In the genomic region with DNA sequence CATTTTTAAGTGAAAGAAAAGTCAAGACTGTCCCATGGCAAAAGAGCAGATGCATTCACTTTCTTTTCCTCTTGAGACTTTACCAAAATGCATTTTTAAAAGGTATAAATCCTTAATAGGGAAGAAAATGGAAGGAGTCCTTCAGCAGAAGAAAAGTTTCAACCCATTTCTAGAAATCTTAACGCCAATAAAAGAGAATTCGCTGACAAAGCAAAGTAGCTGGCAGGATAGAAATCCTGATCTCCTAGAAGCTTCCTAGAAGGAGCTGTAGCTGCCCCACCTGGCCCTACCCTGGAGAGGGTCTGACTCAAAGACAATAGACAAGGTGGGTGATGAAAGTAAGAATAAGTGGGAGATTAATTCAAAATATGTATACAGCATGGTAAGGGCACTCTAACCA, we compare ENCODE assay signal across 18 cellular contexts.
DNase-seq lines count a peak whose midpoint lies in the region; ATAC-seq, FAIRE-seq and TF ChIP-seq lines count a peak whose summit lies in the region.
"Had no signal": no experiment of that assay in that cellular context is flagged by ENCODE, and none has a peak within 500 bp of the region (broad histone marks: within the 10 kb centered on the region; RNA-seq: fewer than 3 reads in every experiment).

No MANE protein-coding gene starts in this region.

- H2AK5ac ChIP-seq in IMR-90 (ENCODE audit: low read depth, low read length) (no peak overlapping the region), H1 (ENCODE audit: low read depth, low read length) (no peak overlapping the region)

- H4K5ac ChIP-seq in IMR-90 (ENCODE audit: low read depth, low read length) (no peak overlapping the region; the same call in 1 of the 2 replicates), H1 (ENCODE audit: insufficient read length, low read depth, low read length) (no peak overlapping the region)

- H3K4me2 ChIP-seq in A549 (no peak overlapping the region), IMR-90 (ENCODE audit: low read depth, low read length) (no peak overlapping the region), H1 (ENCODE audit: insufficient read depth in 1 of 2, low read depth in 2 of 2, low read length in 2 of 2) (no peak overlapping the region)

- intact Hi-C loops in IMR-90 (cut with micrococcal nuclease): no loop called here
- intact Hi-C loops in CD4-positive, alpha-beta memory T cell (cut with micrococcal nuclease): no loop called here

- H3K9me1 ChIP-seq in IMR-90 (ENCODE audit: insufficient read depth, low read length): peaks cover 11% of the 10 kb centered on the region

- CTCF ChIA-PET in A549 (lab: Yijun Ruan, JAX): interaction anchor here (1.2 to 3.0 kb wide), 4 partner anchors 10 to 184 kb away, joined by 3 to 11 read pairs (median 8); no protein-coding TSS in a partner anchor
- CTCF ChIA-PET in IMR-90 (lab: Yijun Ruan, JAX): no interaction called here
- CTCF ChIA-PET in H1 (lab: Charles Lee; ENCODE audit: partially characterized antibody): interaction anchor here (1.0 to 8.7 kb wide), 2 partner anchors 33 to 184 kb away, joined by 4 to 64 read pairs; no protein-coding TSS in a partner anchor
- CTCF ChIA-PET in CD4-positive, alpha-beta memory T cell (lab: Charles Lee; ENCODE audit: partially characterized antibody): no interaction called here

- no peak overlapping the region; the same call in 1 of the 2 replicates for H2BK120ac ChIP-seq in IMR-90 (ENCODE audit: low read depth, low read length)
- no peak overlapping the region for H2BK120ac ChIP-seq in H1 (replicated peaks; ENCODE audit: low read depth, low read length)

- H3K36me3 Mint-ChIP-seq in CD4-positive, alpha-beta memory T cell: no peaks in the 10 kb centered on the region
- H3K36me3 Mint-ChIP-seq: CD8-positive, alpha-beta T cell had no signal

- H3K79me1 ChIP-seq in IMR-90 (ENCODE audit: low read depth in 1 of 2, low read length in 2 of 2): no peaks in the 10 kb centered on the region
- H3K79me1 ChIP-seq in H1 (ENCODE audit: low read depth, low read length): no peaks in the 10 kb centered on the region

- FAIRE-seq in A549 (lab: Jason Lieb, UNC) (no peak), H1 (lab: Jason Lieb, UNC) (no peak)
- FAIRE-seq: G401.6, GM12892, GM19239 had no signal

- WGBS in A549 (ENCODE audit: missing lambda C conversion rate): 83% methylated on average over 2 of the region's 2 CpGs
- no CpG with 5 or more reads among the region's 2 CpGs for WGBS in IMR-90 (ENCODE audit: extremely low coverage in 2 of 2, insufficient read length in 1 of 2), 2 experiments
- WGBS in H1 (ENCODE audit: extremely low coverage in 1 of 2, insufficient coverage in 1 of 2, insufficient read length in 1 of 2, insufficient replicate concordance in 2 of 2, low coverage in 1 of 2, low lambda C conversion rate in 2 of 2, missing lambda C conversion rate in 1 of 2), 2 experiments: 93% methylated on average over 2 of the region's 2 CpGs; no CpG with 5 or more reads in 1 of the 2 experiments

- H3K23ac ChIP-seq in IMR-90 (ENCODE audit: low read depth, low read length) (no peak overlapping the region), H1 (ENCODE audit: insufficient read length) (no peak overlapping the region)

- no peak overlapping the region for H2AK9ac ChIP-seq in IMR-90 (replicated peaks; ENCODE audit: low read depth, low read length, poor library complexity)

- H3K4me3 Mint-ChIP-seq in CD4-positive, alpha-beta memory T cell: no peak overlapping the region
- H3K4me3 Mint-ChIP-seq: CD8-positive, alpha-beta T cell had no signal

- H3K56ac ChIP-seq in IMR-90 (ENCODE audit: extremely low read depth, insufficient read depth, low read length): no peak overlapping the region
- H3K56ac ChIP-seq in H1 (replicated peaks; ENCODE audit: insufficient read length, low read depth, low read length): no peak overlapping the region

- H3K27me3 Mint-ChIP-seq in CD4-positive, alpha-beta memory T cell: peaks cover 6 to 13% of the 10 kb centered on the region in 2 donors

- no peak overlapping the region for H2BK12ac ChIP-seq in H1 (ENCODE audit: low read depth, low read length)

- H3K79me2 ChIP-seq in H1 (ENCODE audit: control insufficient read depth in 1 of 2, insufficient read depth in 2 of 2, low read length in 2 of 2): no peaks in the 10 kb centered on the region

- H3K18ac ChIP-seq in IMR-90 (ENCODE audit: low read depth, low read length) (peak overlapping the region; percentile 91; the same call in 1 of the 2 replicates), H1 (ENCODE audit: extremely low read depth, low read length) (no peak overlapping the region)

- TF ChIP-seq EP300 in A549 (IDR thresholded peaks at IDR 0.05) (no peak), H1 (IDR thresholded peaks at IDR 0.05; ENCODE audit: borderline replicate concordance in 1 of 2, low read depth in 2 of 2, low read length in 2 of 2) (no peak)

- H3K23me2 ChIP-seq in H1 (ENCODE audit: low read depth, low read length): no peaks in the 10 kb centered on the region; the same call in 1 of the 2 replicates

- H2BK20ac ChIP-seq in IMR-90 (ENCODE audit: low read depth, low read length) (peak overlapping the region; percentile 52; the same call in 1 of the 2 replicates), H1 (ENCODE audit: low read length) (no peak overlapping the region)

- H4K91ac ChIP-seq in IMR-90 (ENCODE audit: insufficient read depth, low read depth, low read length) (0 out of 2 replicates have a peak overlapping the region, but pooled peaks have one; percentile 91), H1 (replicated peaks; ENCODE audit: insufficient read length, low read length) (no peak overlapping the region)

- no peak for TF ChIP-seq POLR2A in A549 (IDR thresholded peaks at IDR 0.05; ENCODE audit: low read length)
- no peak for TF ChIP-seq POLR2A in IMR-90 (IDR thresholded peaks at IDR 0.05; ENCODE audit: low read depth, low read length)
- TF ChIP-seq POLR2A in H1 (IDR thresholded peaks at IDR 0.05; ENCODE audit: control extremely low read depth in 1 of 2, low read depth in 2 of 2, low read length in 2 of 2): no peak

- TF ChIP-seq RAD21 in A549 (conservative IDR thresholded peaks at IDR 0.05 in 1 of 2, IDR thresholded peaks at IDR 0.05 in 1 of 2) (no peak), IMR-90 (IDR thresholded peaks at IDR 0.05; ENCODE audit: low read length) (no peak), H1 (IDR thresholded peaks at IDR 0.05 in 1 of 2, conservative IDR thresholded peaks at IDR 0.05 in 1 of 2; ENCODE audit: low read depth in 2 of 2, low read length in 2 of 2) (no peak)

- POLR2A ChIA-PET in A549 (lab: Yijun Ruan, JAX): no interaction called here
- POLR2A ChIA-PET in IMR-90 (lab: Charles Lee; ENCODE audit: unreplicated experiment): no interaction called here
- POLR2A ChIA-PET in H1 (lab: Charles Lee; ENCODE audit: partially characterized antibody): no interaction called here
- POLR2A ChIA-PET in CD4-positive, alpha-beta memory T cell (lab: Charles Lee; ENCODE audit: partially characterized antibody): no interaction called here

- ATAC-seq in A549 (no peak), IMR-90 (ENCODE audit: low read depth) (no peak)
- ATAC-seq: CD8-positive, alpha-beta T cell had no signal

- DNase-seq in A549 (ENCODE audit: low read depth in 1 of 2, low spot score in 1 of 2) (no peak), IMR-90 (no peak), H1 (ENCODE audit: low read depth in 1 of 2, low spot score in 2 of 2) (no peak), KG1 (lab: John Stamatoyannopoulos, UW) (no peak)
- DNase-seq in stimulated activated CD4-positive, alpha-beta T cell treated with anti-CD3 and anti-CD28 coated beads, Interleukin-2, amount 100 ng/mL, for 48 hours: no peak
- no peak for DNase-seq in CD4-positive, alpha-beta memory T cell
- DNase-seq: 8988T; C1 segment of cervical spinal cord; Caco-2; CD8-positive, alpha-beta T cell; DMS153; DND-41; GM23248; H7; HCEC 1CT had no signal

- H3K4ac ChIP-seq in IMR-90 (ENCODE audit: low read depth, low read length) (peak overlapping the region; percentile 48; the same call in 1 of the 2 replicates), H1 (replicated peaks; ENCODE audit: insufficient read length, low read depth, low read length) (no peak overlapping the region)

- TF ChIP-seq CTCF in A549 (IDR thresholded peaks at IDR 0.05) (no peak), IMR-90 (conservative IDR thresholded peaks at IDR 0.05; ENCODE audit: low read depth, low read length) (no peak), H1 (IDR thresholded peaks at IDR 0.05; ENCODE audit: control extremely low read depth in 1 of 3, insufficient read depth in 1 of 3, low read depth in 1 of 3, low read length in 3 of 3) (no peak)

- dilution Hi-C loops in IMR-90 (cut with HindIII; ENCODE audit: low sequenced_read_pairs, unreplicated experiment): no loop called here

- H3K9me3 ChIP-seq in A549 (no peaks in the 10 kb centered on the region; the same call in 2 of the 3 replicates), IMR-90 (ENCODE audit: control insufficient read depth, insufficient read depth, low read length) (no peaks in the 10 kb centered on the region), H1 (ENCODE audit: insufficient read depth in 2 of 2, low read depth in 1 of 2, low read length in 1 of 2) (no peaks in the 10 kb centered on the region)
- H3K9me3 ChIP-seq in CD4-positive, alpha-beta memory T cell (ENCODE audit: control insufficient read depth in 1 of 2, low read length in 2 of 2): no peaks in the 10 kb centered on the region
- H3K9me3 ChIP-seq: Caco-2 had no signal

- H3K27ac Mint-ChIP-seq in CD4-positive, alpha-beta memory T cell: no peak overlapping the region
- H3K27ac Mint-ChIP-seq: CD8-positive, alpha-beta T cell had no signal

- H3K36me3 ChIP-seq in IMR-90 (ENCODE audit: control insufficient read depth, insufficient read depth, low read length) (no peaks in the 10 kb centered on the region), H1 (ENCODE audit: control insufficient read depth in 2 of 4, insufficient read depth in 4 of 4, low read length in 3 of 4) (no peaks in the 10 kb centered on the region)
- H3K36me3 ChIP-seq in CD4-positive, alpha-beta memory T cell (ENCODE audit: insufficient read depth, low read length): no peaks in the 10 kb centered on the region

- H4K8ac ChIP-seq in IMR-90 (ENCODE audit: low read depth in 2 of 2, low read length in 2 of 2) (peak overlapping the region in 1 of 2 experiments; percentile 62; a peak in 1 of 4 replicates), H1 (ENCODE audit: extremely low read depth, insufficient read depth, low read length) (no peak overlapping the region)

- H3K27me3 ChIP-seq in IMR-90 (ENCODE audit: control insufficient read depth, insufficient read depth, low read length) (no peaks in the 10 kb centered on the region), H1 (replicated peaks in 1 of 4; ENCODE audit: control insufficient read depth in 3 of 4, extremely low read depth in 1 of 4, insufficient read depth in 3 of 4, low read length in 3 of 4) (no peaks in the 10 kb centered on the region)
- peaks cover 3% of the 10 kb centered on the region for H3K27me3 ChIP-seq in CD4-positive, alpha-beta memory T cell (ENCODE audit: insufficient read depth, low read length)

- H3K9ac ChIP-seq in IMR-90 (ENCODE audit: low read depth, low read length) (no peak overlapping the region), H1 (replicated peaks in 1 of 4; ENCODE audit: extremely low read depth in 1 of 4, low read depth in 3 of 4, low read length in 3 of 4) (no peak overlapping the region)
- H3K9ac ChIP-seq: GM23248 had no signal

- H3K27ac ChIP-seq in A549 (no peak overlapping the region; a peak in 1 of 6 replicates), IMR-90 (ENCODE audit: insufficient read depth, low read length) (no peak overlapping the region; the same call in 1 of the 2 replicates), H1 (ENCODE audit: low read depth, low read length) (no peak overlapping the region)
- no peak overlapping the region for H3K27ac ChIP-seq in CD4-positive, alpha-beta memory T cell (ENCODE audit: low read depth, low read length)

- H2BK15ac ChIP-seq in IMR-90 (ENCODE audit: low read depth, low read length) (peak overlapping the region; percentile 12; the same call in 1 of the 3 replicates), H1 (ENCODE audit: low read length) (no peak overlapping the region)

- in situ Hi-C loops in IMR-90 (cut with MboI; ENCODE audit: low sequenced_read_pairs): no loop called here

- no peaks in the 10 kb centered on the region for H4K20me1 ChIP-seq in IMR-90 (ENCODE audit: insufficient read depth, low read length)
- H4K20me1 ChIP-seq in H1 (replicated peaks in 1 of 2; ENCODE audit: control insufficient read depth in 1 of 2, insufficient read depth in 2 of 2, low read length in 2 of 2): no peaks in the 10 kb centered on the region

- H3K4me1 Mint-ChIP-seq in CD4-positive, alpha-beta memory T cell: peaks cover 3 to 4% (median 3%) of the 10 kb centered on the region in 4 donors

- H2AFZ ChIP-seq in IMR-90 (replicated peaks; ENCODE audit: low read length, poor library complexity) (no peak overlapping the region), H1 (ENCODE audit: low read length) (0 out of 2 replicates have a peak overlapping the region, but pooled peaks have one; percentile 37)

- H2BK5ac ChIP-seq in IMR-90 (ENCODE audit: low read depth, low read length, poor library complexity, severe bottlenecking) (no peak overlapping the region), H1 (ENCODE audit: low read depth, low read length) (no peak overlapping the region)

- H3K14ac ChIP-seq in IMR-90 (replicated peaks; ENCODE audit: low read depth, low read length) (no peak overlapping the region), H1 (ENCODE audit: insufficient read length) (no peak overlapping the region)

- H3K4me1 ChIP-seq in A549 (peaks cover 7% of the 10 kb centered on the region), IMR-90 (ENCODE audit: control insufficient read depth, insufficient read depth, low read length) (peaks cover 23% of the 10 kb centered on the region), H1 (replicated peaks in 1 of 4; ENCODE audit: control insufficient read depth in 3 of 4, insufficient read depth in 4 of 4, low read length in 3 of 4) (no peaks in the 10 kb centered on the region)
- H3K4me1 ChIP-seq in CD4-positive, alpha-beta memory T cell (ENCODE audit: insufficient read depth, low read length): peaks cover 7% of the 10 kb centered on the region

- H3K4me3 ChIP-seq in A549 (no peak overlapping the region), IMR-90 (ENCODE audit: insufficient read depth, low read depth, low read length) (no peak overlapping the region), H1 (ENCODE audit: extremely low read depth in 1 of 4, insufficient read depth in 2 of 4, low read depth in 3 of 4, low read length in 4 of 4) (no peak overlapping the region)
- H3K4me3 ChIP-seq in CD4-positive, alpha-beta memory T cell (ENCODE audit: low read length in 2 of 2): no peak overlapping the region
- H3K4me3 ChIP-seq: GM23248 had no signal

- no peaks in the 10 kb centered on the region for H3K9me3 Mint-ChIP-seq in CD4-positive, alpha-beta memory T cell
- H3K9me3 Mint-ChIP-seq: CD8-positive, alpha-beta T cell had no signal

- BruUV-seq in IMR-90 (replicated peaks; lab: Mats Ljungman, UMichigan): no TSS peak

Comparison
In these comparisons a context has a peak if more than half of its experiments do, and no peak if none do; other contexts are left out.
1. CTCF ChIA-PET loops: an anchor here in A549 (1.2 to 3.0 kb wide) and H1 (1.0 to 8.7 kb wide); none called in IMR-90 and CD4-positive, alpha-beta memory T cell.